30 cellular contexts compared by ENCODE assay signal in genomic region chr15:73869216-73869995, GRCh38. TPM values are rescaled to one million over a fixed set of nuclear protein-coding genes. Genes with fewer than 3 reads are reported as not detected.
"Had no signal": no experiment of that assay in that cellular context is flagged by ENCODE, and none has a peak within 500 bp of the region (broad histone marks: within the 10 kb centered on the region; RNA-seq: fewer than 3 reads in every experiment).

No MANE protein-coding gene starts in this region.

- H3K4me3 Mint-ChIP-seq: naive thymus-derived CD8-positive, alpha-beta T cell; nephron; neural crest cell; stimulated activated memory B cell treated with anti-CD40 and anti-IgM and Interleukin-4, amounts not matched to agents 10 μg/mL and 1 μg/mL and 100 μg/mL, for 72 hours had no signal

- H3K4me3 ChIP-seq: hepatocyte, left lung, lower lobe of right lung, pancreas, prostate gland, right lobe of liver, smooth muscle cell, stomach, testis, thyroid gland, transverse colon, upper lobe of right lung had no signal

- H3K27ac ChIP-seq: hepatocyte, left lung, lower lobe of right lung, pancreas, prostate gland, right lobe of liver, stomach, testis, thyroid gland, transverse colon, upper lobe of right lung had no signal

- H3K4me1 ChIP-seq: left lung, lower lobe of right lung, pancreas, prostate gland, right lobe of liver, thyroid gland, transverse colon, upper lobe of right lung had no signal

- H3K9me3 ChIP-seq: left lung, lower lobe of right lung, pancreas, prostate gland, right lobe of liver, stomach, testis, thyroid gland, transverse colon, upper lobe of right lung had no signal

- H3K27me3 ChIP-seq: pancreas, right lobe of liver, testis, thyroid gland had no signal

- H3K36me3 Mint-ChIP-seq: naive thymus-derived CD8-positive, alpha-beta T cell; stimulated activated memory B cell treated with anti-CD40 and anti-IgM and Interleukin-4, amounts not matched to agents 10 μg/mL and 1 μg/mL and 100 μg/mL, for 72 hours had no signal

- H3K9me3 Mint-ChIP-seq: naive thymus-derived CD8-positive, alpha-beta T cell; nephron; neural crest cell; stimulated activated memory B cell treated with anti-CD40 and anti-IgM and Interleukin-4, amounts not matched to agents 10 μg/mL and 1 μg/mL and 100 μg/mL, for 72 hours had no signal

- ATAC-seq: left cardiac atrium; left lung; lower lobe of right lung; naive thymus-derived CD8-positive, alpha-beta T cell; pancreas; right lobe of liver; stimulated activated memory B cell treated with anti-CD40 and anti-IgM and Interleukin-4, amounts not matched to agents 10 μg/mL and 1 μg/mL and 100 μg/mL, for 72 hours; upper lobe of right lung had no signal

- H3K4me1 Mint-ChIP-seq: nephron; stimulated activated memory B cell treated with anti-CD40 and anti-IgM and Interleukin-4, amounts not matched to agents 10 μg/mL and 1 μg/mL and 100 μg/mL, for 72 hours had no signal

- DNase-seq: kidney glomerular epithelial cell; left cardiac atrium; left lung; lower lobe of right lung; mammary epithelial cell; mesenchymal stem cell; nucleus accumbens; pancreas; stimulated activated CD4-positive, alpha-beta T cell treated with anti-CD3 and anti-CD28 coated beads, Interleukin-1b, Interleukin-23, amount 100 ng/mL, for 48 hours; stimulated activated CD4-positive, alpha-beta T cell treated with anti-CD3 and anti-CD28 coated beads, Interleukin-2, amount 100 ng/mL, for 48 hours; stimulated activated CD4-positive, alpha-beta T cell treated with anti-CD3 and anti-CD28 coated beads, Interleukin-4, amount 100 ng/mL, for 4 hours; stimulated activated CD8-positive, alpha-beta memory T cell treated with anti-CD3 and anti-CD28 coated beads, Interleukin-4, amount 100 ng/mL, for 48 hours; stimulated activated naive CD4-positive, alpha-beta T cell treated with Interleukin-2 at 50 U/mL for 16 hours; testis; thyroid gland; transverse colon; upper lobe of right lung had no signal

- H3K36me3 ChIP-seq: left lung, lower lobe of right lung, pancreas, prostate gland, right lobe of liver, stomach, thyroid gland, transverse colon, upper lobe of right lung had no signal

- H3K27ac Mint-ChIP-seq: naive thymus-derived CD8-positive, alpha-beta T cell; nephron; stimulated activated memory B cell treated with anti-CD40 and anti-IgM and Interleukin-4, amounts not matched to agents 10 μg/mL and 1 μg/mL and 100 μg/mL, for 72 hours had no signal

RNA-seq across cellular contexts. Expression of gene TBC1D21, which starts 4.0 kb away (rescaled TPM):
- total RNA-seq: hepatocyte; left cardiac atrium; left lung; liver; lower lobe of right lung; mammary epithelial cell; mucosa of gallbladder; naive thymus-derived CD8-positive, alpha-beta T cell; neural crest cell; osteoblast; pancreas; right lobe of liver; skeletal muscle tissue; smooth muscle cell; stomach; thyroid gland; transverse colon; upper lobe of right lung had no signal
